Comparison of ENCODE assay signal across 12 cellular contexts in the genomic region with DNA sequence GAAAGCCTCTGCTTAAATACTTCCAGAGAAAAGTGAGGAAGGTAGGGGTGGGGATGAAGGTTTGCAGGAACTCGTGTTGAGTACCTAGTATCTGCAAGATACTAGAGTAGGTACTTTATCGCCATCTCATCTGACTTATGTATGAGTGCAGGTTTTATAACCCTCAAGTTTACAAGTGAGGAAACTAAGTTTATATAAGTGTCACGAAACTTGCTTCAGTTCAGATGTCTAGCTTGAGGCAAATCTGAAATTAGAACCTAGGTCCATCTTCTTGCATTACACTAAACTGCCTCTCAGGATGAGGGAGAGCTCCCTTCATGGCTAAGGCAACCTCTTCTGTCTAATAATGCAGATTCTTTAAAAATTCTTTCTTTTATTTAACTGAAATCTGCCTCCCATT.
"Had no signal": no experiment of that assay in that cellular context is flagged by ENCODE, and none has a peak within 500 bp of the region (broad histone marks: within the 10 kb centered on the region; RNA-seq: fewer than 3 reads in every experiment).

No MANE protein-coding gene starts in this region.

- H3K36me3 Mint-ChIP-seq: immature natural killer cell, naive B cell had no signal

- DNase-seq: activated CD4-positive, CD25-positive, alpha-beta regulatory T cell treated with anti-CD3 and anti-CD28 coated beads, Interleukin-2, amount 50 U/mL, for 72 hours; activated naive CD4-positive, alpha-beta T cell treated with anti-CD3 and anti-CD28 coated beads for 36 hours; activated naive CD8-positive, alpha-beta T cell treated with anti-CD3 and anti-CD28 coated beads, Interleukin-2, amount 50 U/mL, for 24 hours; colonic mucosa; immature natural killer cell; naive B cell; pancreas; retina; stimulated activated CD4-positive, alpha-beta T cell treated with anti-CD3 and anti-CD28 coated beads, Interleukin-4, amount 100 ng/mL, for 4 hours; stimulated activated CD8-positive, alpha-beta memory T cell treated with anti-CD3 and anti-CD28 coated beads, Interleukin-4, amount 100 ng/mL, for 48 hours; stimulated activated naive CD4-positive, alpha-beta T cell treated with Interleukin-2 at 50 U/mL for 16 hours had no signal

- H3K4me3 Mint-ChIP-seq: activated naive CD4-positive, alpha-beta T cell treated with anti-CD3 and anti-CD28 coated beads for 36 hours; activated naive CD8-positive, alpha-beta T cell treated with anti-CD3 and anti-CD28 coated beads, Interleukin-2, amount 50 U/mL, for 24 hours; immature natural killer cell; naive B cell had no signal

- H3K27ac ChIP-seq: cardiac muscle cell, colonic mucosa had no signal

- H3K27me3 Mint-ChIP-seq: activated naive CD8-positive, alpha-beta T cell treated with anti-CD3 and anti-CD28 coated beads, Interleukin-2, amount 50 U/mL, for 24 hours had no signal

- H3K4me1 Mint-ChIP-seq: activated naive CD8-positive, alpha-beta T cell treated with anti-CD3 and anti-CD28 coated beads, Interleukin-2, amount 50 U/mL, for 24 hours; immature natural killer cell; naive B cell had no signal

- H3K9me3 Mint-ChIP-seq: activated naive CD4-positive, alpha-beta T cell treated with anti-CD3 and anti-CD28 coated beads for 36 hours; activated naive CD8-positive, alpha-beta T cell treated with anti-CD3 and anti-CD28 coated beads, Interleukin-2, amount 50 U/mL, for 24 hours; naive B cell had no signal

- H3K27ac Mint-ChIP-seq: activated naive CD4-positive, alpha-beta T cell treated with anti-CD3 and anti-CD28 coated beads for 36 hours; activated naive CD8-positive, alpha-beta T cell treated with anti-CD3 and anti-CD28 coated beads, Interleukin-2, amount 50 U/mL, for 24 hours; immature natural killer cell had no signal
